In the genomic region with DNA sequence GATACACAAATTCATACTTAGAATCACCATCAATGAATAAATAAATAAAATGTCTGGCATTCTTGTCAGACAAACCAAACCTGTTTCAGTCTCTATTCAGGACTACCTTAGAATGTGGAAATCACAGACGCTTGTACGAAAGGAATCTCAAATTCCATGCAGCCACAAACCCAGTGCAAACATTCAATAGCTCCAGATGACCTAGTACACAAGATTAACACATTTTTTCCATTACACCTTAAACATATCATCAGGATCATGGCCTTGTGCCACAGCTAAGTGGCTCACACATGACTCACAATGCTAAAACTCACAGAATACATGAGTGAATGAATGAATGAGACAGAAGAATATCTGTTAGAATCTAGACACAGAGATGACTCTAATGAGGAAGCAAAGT, we compare ENCODE assay signal across 23 cellular contexts.
DNase-seq lines count a peak whose midpoint lies in the region; ATAC-seq, FAIRE-seq and TF ChIP-seq lines count a peak whose summit lies in the region.
"Had no signal": no experiment of that assay in that cellular context is flagged by ENCODE, and none has a peak within 500 bp of the region (broad histone marks: within the 10 kb centered on the region; RNA-seq: fewer than 3 reads in every experiment).

No MANE protein-coding gene starts in this region.

- in situ Hi-C loops in astrocyte of the spinal cord (cut with HindIII; ENCODE audit: low sequenced_read_pairs), result no loop called here

- WGBS in hepatocyte (ENCODE audit: low lambda C conversion rate, missing lambda C conversion rate), result 70% methylated on average over 2 of the region's 2 CpGs

- no peaks in the 10 kb centered on the region for H3K79me2 ChIP-seq in hepatocyte

- H2AFZ ChIP-seq in hepatocyte, result no peak overlapping the region
- H2AFZ ChIP-seq: neural progenitor cell had no signal

- no peak overlapping the region for H3K4me2 ChIP-seq in hepatocyte
- H3K4me2 ChIP-seq: neural progenitor cell had no signal

- ATAC-seq in GM21723 (IDR thresholded peaks at IDR 0.05; ENCODE audit: unreplicated experiment) (no peak), HG03039 (IDR thresholded peaks at IDR 0.05; ENCODE audit: unreplicated experiment) (no peak)
- ATAC-seq: left ventricle myocardium superior had no signal

- H3K9me2 ChIP-seq in hepatocyte (replicated peaks; ENCODE audit: insufficient read depth), result no peaks in the 10 kb centered on the region

- H4K20me1 ChIP-seq in hepatocyte (ENCODE audit: insufficient read depth, poor library complexity, severe bottlenecking), result no peaks in the 10 kb centered on the region

- FAIRE-seq in urothelium cell line (lab: Jason Lieb, UNC), result no peak
- FAIRE-seq: small intestine had no signal

- H3K27me3 ChIP-seq in hepatocyte, result no peaks in the 10 kb centered on the region
- H3K27me3 ChIP-seq: neural progenitor cell, upper lobe of left lung had no signal

- H3K27ac ChIP-seq in hepatocyte, result peak overlapping the region; percentile 51
- H3K27ac ChIP-seq: neural progenitor cell, upper lobe of left lung, WERI-Rb-1 had no signal

- H3K4me3 ChIP-seq in astrocyte of the spinal cord (ENCODE audit: low read depth, low read length) (no peak overlapping the region), hepatocyte (no peak overlapping the region)
- H3K4me3 ChIP-seq: neural progenitor cell, upper lobe of left lung had no signal

- TF ChIP-seq CTCF in astrocyte of the spinal cord (IDR thresholded peaks at IDR 0.05; ENCODE audit: low read depth, low read length), result no peak
- TF ChIP-seq CTCF in hepatocyte (IDR thresholded peaks at IDR 0.05; ENCODE audit: poor library complexity), result no peak

- peak; percentile 68 for DNase-seq in SIG-M5 treated with dmso at 0.1 percent for 504 hours (lab: John Stamatoyannopoulos, UW; ENCODE audit: unreplicated experiment)
- no peak for DNase-seq in SIG-M5 (lab: John Stamatoyannopoulos, UW)
- DNase-seq in astrocyte of the spinal cord (ENCODE audit: low read depth, low spot score), result peak; percentile 72
- DNase-seq in hepatocyte (ENCODE audit: low spot score), result peak; percentile 19
- DNase-seq in urothelium cell line (ENCODE audit: low spot score), result peak; percentile 6
- DNase-seq in D341Med (ENCODE audit: low spot score), result no peak
- DNase-seq: 8988T; activated CD4-positive, alpha-beta T cell treated with anti-CD3 and anti-CD28 coated beads, Interleukin-2, amount 50 U/mL, for 4 hours; activated CD8-positive, alpha-beta memory T cell treated with anti-CD3 and anti-CD28 coated beads, Interleukin-2, amount 50 U/mL, for 48 hours; activated effector memory CD4-positive, alpha-beta T cell treated with Interleukin-2 at 50 U/mL for 16 hours; effector CD4-positive, alpha-beta T cell; IMR-90; left ventricle myocardium superior; NCI-H1694 treated with DMSO at 0.1 percent for 48 hours; OCI-M1; small intestine; stimulated activated CD4-positive, alpha-beta T cell treated with anti-CD3 and anti-CD28 coated beads, Interleukin-4, amount 100 ng/mL, for 1 hour; T-helper 2 cell; upper lobe of left lung; WERI-Rb-1 had no signal

- H3K4me1 ChIP-seq in hepatocyte (ENCODE audit: insufficient read depth), result no peaks in the 10 kb centered on the region
- H3K4me1 ChIP-seq: neural progenitor cell, upper lobe of left lung had no signal

- no peaks in the 10 kb centered on the region for H3K36me3 ChIP-seq in hepatocyte (replicated peaks; ENCODE audit: insufficient read depth, low read depth)
- H3K36me3 ChIP-seq: neural progenitor cell, upper lobe of left lung, WERI-Rb-1 had no signal

- no peaks in the 10 kb centered on the region for H3K9me3 ChIP-seq in hepatocyte (ENCODE audit: low read depth)
- H3K9me3 ChIP-seq: upper lobe of left lung had no signal

Comparison
In these comparisons a context has a peak if more than half of its experiments do, and no peak if none do; other contexts are left out.
1. DNase-seq: peak in SIG-M5 treated with dmso at 0.1 percent for 504 hours (single experiment), astrocyte of the spinal cord (single experiment), hepatocyte (single experiment) and urothelium cell line (single experiment); none in SIG-M5 (single experiment) and D341Med (single experiment).